Comparison of ENCODE assay signal across 8 cellular contexts in genomic region chr11:66289548-66290331, GRCh38. TPM values are rescaled to one million over a fixed set of nuclear protein-coding genes. Genes with fewer than 3 reads are reported as not detected.
DNase-seq lines count a peak whose midpoint lies in the region; ATAC-seq and TF ChIP-seq lines count a peak whose summit lies in the region.

No MANE protein-coding gene starts in this region.

- H3K27ac ChIP-seq in endodermal cell (ENCODE audit: low read depth, low read length) (peak overlapping the region; percentile 90), muscle layer of colon (ENCODE audit: low read depth, low read length) (peak overlapping the region; percentile 90)

- whole genome bisulfite sequencing in endodermal cell (ENCODE audit: insufficient coverage in 1 of 2, insufficient read length in 1 of 2), 2 experiments, result 15 to 32% methylated on average over 13 to 36 of the region's 36 CpGs

- H3K27me3 ChIP-seq in endodermal cell (ENCODE audit: control insufficient read depth, insufficient read depth, low read length, poor library complexity, severe bottlenecking) (peaks cover 46% of the 10 kb centered on the region), muscle layer of colon (ENCODE audit: control insufficient read depth in 1 of 2, insufficient read depth in 2 of 2, low read length in 2 of 2) (peaks cover 18 to 34% of the 10 kb centered on the region in 2 donors)

- peaks cover 45% of the 10 kb centered on the region for H3K27me3 Mint-ChIP-seq in endodermal cell (ENCODE audit: insufficient read depth)
- peaks cover 18 to 22% of the 10 kb centered on the region in 2 donors for H3K27me3 Mint-ChIP-seq in stimulated activated naive B cell treated with anti-CD40 and anti-IgM and Interleukin-4, amounts not matched to agents 10 μg/mL and 1 μg/mL and 100 μg/mL, for 72 hours

- H3K4me3 ChIP-seq in LNCaP clone FGC (ENCODE audit: low read depth, low read length) (peak overlapping the region; percentile 85), endodermal cell (ENCODE audit: low read length) (peak overlapping the region; percentile 97), muscle layer of colon (ENCODE audit: low read depth in 1 of 2, low read length in 2 of 2) (peak overlapping the region; percentile 81 to 95)

- H3K36me3 ChIP-seq in endodermal cell (ENCODE audit: control insufficient read depth, insufficient read depth, low read length) (peaks cover 19% of the 10 kb centered on the region), muscle layer of colon (ENCODE audit: insufficient read depth, low read length) (peaks cover under 1% of the 10 kb centered on the region)

- H3K4me1 ChIP-seq in endodermal cell (ENCODE audit: control insufficient read depth, insufficient read depth, low read length), result no peaks in the 10 kb centered on the region
- peaks cover 19% of the 10 kb centered on the region for H3K4me1 ChIP-seq in muscle layer of colon (ENCODE audit: insufficient read depth, low read length)

- H3K9me3 ChIP-seq in endodermal cell (ENCODE audit: control insufficient read depth, low read length) (no peaks in the 10 kb centered on the region), muscle layer of colon (ENCODE audit: low read length) (no peaks in the 10 kb centered on the region)

- H3K4me3 Mint-ChIP-seq in endodermal cell, result peak overlapping the region; percentile 75
- H3K4me3 Mint-ChIP-seq in stimulated activated naive B cell treated with anti-CD40 and anti-IgM and Interleukin-4, amounts not matched to agents 10 μg/mL and 1 μg/mL and 100 μg/mL, for 72 hours, result peak overlapping the region; percentile 85 to 90

- H3K36me3 Mint-ChIP-seq in endodermal cell (ENCODE audit: low read depth), result peaks cover 2% of the 10 kb centered on the region
- H3K36me3 Mint-ChIP-seq in stimulated activated naive B cell treated with anti-CD40 and anti-IgM and Interleukin-4, amounts not matched to agents 10 μg/mL and 1 μg/mL and 100 μg/mL, for 72 hours, result peaks cover 4 to 8% of the 10 kb centered on the region in 2 donors

- ATAC-seq in GM21717 (IDR thresholded peaks at IDR 0.05; ENCODE audit: unreplicated experiment), result peak; percentile 28
- ATAC-seq in stimulated activated naive B cell treated with anti-CD40 and anti-IgM and Interleukin-4, amounts not matched to agents 10 μg/mL and 1 μg/mL and 100 μg/mL, for 72 hours (replicated peaks), result peak; percentile 75 to 77

- no peaks in the 10 kb centered on the region for H3K9me3 Mint-ChIP-seq in endodermal cell
- no peaks in the 10 kb centered on the region for H3K9me3 Mint-ChIP-seq in stimulated activated naive B cell treated with anti-CD40 and anti-IgM and Interleukin-4, amounts not matched to agents 10 μg/mL and 1 μg/mL and 100 μg/mL, for 72 hours

- TF ChIP-seq CTCF in LNCaP clone FGC (IDR thresholded peaks at IDR 0.05; ENCODE audit: control insufficient read depth, extremely low read depth, insufficient read depth) (no peak), endodermal cell (conservative IDR thresholded peaks at IDR 0.05) (no peak)

- H3K27ac Mint-ChIP-seq in endodermal cell, result peak overlapping the region; percentile 97
- H3K27ac Mint-ChIP-seq in stimulated activated naive B cell treated with anti-CD40 and anti-IgM and Interleukin-4, amounts not matched to agents 10 μg/mL and 1 μg/mL and 100 μg/mL, for 72 hours, result peak overlapping the region; percentile 95

- H3K4me1 Mint-ChIP-seq in endodermal cell, result peaks cover 6% of the 10 kb centered on the region
- peaks cover 24 to 36% of the 10 kb centered on the region in 2 donors for H3K4me1 Mint-ChIP-seq in stimulated activated naive B cell treated with anti-CD40 and anti-IgM and Interleukin-4, amounts not matched to agents 10 μg/mL and 1 μg/mL and 100 μg/mL, for 72 hours

- DNase-seq in ELR (ENCODE audit: low read depth) (peak; percentile 81), LNCaP clone FGC (ENCODE audit: low read depth) (no peak), endodermal cell (peak; percentile 96), SW 1271 (lab: John Stamatoyannopoulos, UW) (no peak)
- peak; percentile 69 for DNase-seq in activated CD4-positive, alpha-beta T cell treated with anti-CD3 and anti-CD28 coated beads, Interleukin-2, amount 50 U/mL, for 1 hour
- peak; percentile 80 for DNase-seq in stimulated activated naive B cell treated with anti-CD40 and anti-IgM and Interleukin-4, amounts not matched to agents 10 μg/mL and 1 μg/mL and 100 μg/mL, for 72 hours

- H3K9ac ChIP-seq in endodermal cell (ENCODE audit: extremely low read depth, low read length, poor library complexity, severe bottlenecking), result peak overlapping the region; percentile 91
- no peak overlapping the region for H3K9ac ChIP-seq in muscle layer of colon (ENCODE audit: low read length)

RNA-seq across cellular contexts. Expression of gene YIF1A, which starts 0.8 kb away (rescaled TPM):
- 10 to 100 TPM; 70.6 to 80.1 TPM for total RNA-seq in endodermal cell
- 55.2 TPM for polyA plus RNA-seq in endodermal cell (2013, experiment 1 of 2)
- 51.0 TPM for polyA plus RNA-seq in endodermal cell (2013, experiment 2 of 2)

RNA-seq across cellular contexts. Expression of gene TMEM151A, which starts 2.0 kb away (rescaled TPM):
- total RNA-seq in endodermal cell, result under 1 TPM in 1 of 2 donors, not detected in 1; 0.20 TPM
- polyA plus RNA-seq in endodermal cell (2013, experiment 1 of 2), result 0.50 TPM
- polyA plus RNA-seq in endodermal cell (2013, experiment 2 of 2), result 0.41 TPM

RNA-seq across cellular contexts. Expression of gene CNIH2, which starts 11.8 kb away (rescaled TPM):
- 1 to 10 TPM; 3.5 to 3.8 TPM for total RNA-seq in endodermal cell
- 74.4 TPM for polyA plus RNA-seq in endodermal cell (2013, experiment 1 of 2)
- 67.1 TPM for polyA plus RNA-seq in endodermal cell (2013, experiment 2 of 2)

RNA-seq across cellular contexts. Expression of gene RAB1B, which starts 21.3 kb away (rescaled TPM):
- total RNA-seq in endodermal cell, result 100 to 1,000 TPM; 122 to 126 TPM
- 110 TPM for polyA plus RNA-seq in endodermal cell (2013, experiment 1 of 2)
- polyA plus RNA-seq in endodermal cell (2013, experiment 2 of 2), result 101 TPM

RNA-seq across cellular contexts. Expression of gene CD248, which starts 27.1 kb away (rescaled TPM):
- under 1 TPM; 0.33 to 0.40 TPM for total RNA-seq in endodermal cell
- polyA plus RNA-seq in endodermal cell (2013, experiment 1 of 2), result 4.7 TPM
- 5.5 TPM for polyA plus RNA-seq in endodermal cell (2013, experiment 2 of 2)

Comparison
In these comparisons a context has a peak if more than half of its experiments do, and no peak if none do; other contexts are left out.
1. DNase-seq: peak in ELR (single experiment), activated CD4-positive, alpha-beta T cell treated with anti-CD3 and anti-CD28 coated beads, Interleukin-2, amount 50 U/mL, for 1 hour (single experiment), endodermal cell (single experiment) and stimulated activated naive B cell treated with anti-CD40 and anti-IgM and Interleukin-4, amounts not matched to agents 10 μg/mL and 1 μg/mL and 100 μg/mL, for 72 hours (single experiment); none in LNCaP clone FGC (single experiment) and SW 1271 (0 of 2).
2. Peak in every context shown above with its lines, with median percentiles within 50 percentile points of each other: H3K4me3 ChIP-seq.